ENCODE assay signal across 14 cellular contexts in the genomic region with DNA sequence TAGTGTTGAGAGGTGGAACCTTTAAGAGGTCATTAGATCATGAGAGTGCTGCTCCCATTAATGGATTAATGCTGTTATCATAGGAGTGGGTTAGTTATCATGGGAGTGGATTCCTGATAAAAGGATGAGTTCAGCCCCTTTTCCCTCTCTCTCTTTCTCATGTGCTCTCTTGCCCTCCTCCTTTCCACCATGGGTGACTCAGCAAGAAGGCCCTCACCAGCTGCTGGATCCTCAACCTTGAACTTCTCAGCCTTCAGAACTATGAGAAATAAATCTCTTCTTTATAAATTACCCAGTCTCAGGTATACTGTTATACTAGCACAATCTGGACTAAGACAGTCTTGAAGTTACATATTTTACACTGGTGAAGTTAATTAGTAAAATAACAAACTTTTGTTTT. TPM values are rescaled to one million over a fixed set of nuclear protein-coding genes. Genes with fewer than 3 reads are reported as not detected.
DNase-seq lines count a peak whose midpoint lies in the region; ATAC-seq and TF ChIP-seq lines count a peak whose summit lies in the region.
"Had no signal": no experiment of that assay in that cellular context is flagged by ENCODE, and none has a peak within 500 bp of the region (broad histone marks: within the 10 kb centered on the region; RNA-seq: fewer than 3 reads in every experiment).

No MANE protein-coding gene starts in this region.

- H3K4me3 Mint-ChIP-seq in stimulated activated naive CD8-positive, alpha-beta T cell treated with anti-CD3 and anti-CD28 coated beads, Interleukin-15, amount 100 ng/mL, for 72 hours = no peak overlapping the region
- H3K4me3 Mint-ChIP-seq in activated CD4-positive, alpha-beta memory T cell treated with anti-CD3 and anti-CD28 coated beads, Interleukin-2, amount 10 ng/mL, durations not matched to agents 7 days and 5 days = no peak overlapping the region

- ATAC-seq in stimulated activated naive CD8-positive, alpha-beta T cell treated with anti-CD3 and anti-CD28 coated beads, Interleukin-15, amount 100 ng/mL, for 72 hours = no peak
- ATAC-seq: HCT116 had no signal

- H3K36me3 Mint-ChIP-seq in activated CD4-positive, alpha-beta memory T cell treated with anti-CD3 and anti-CD28 coated beads, Interleukin-2, amount 10 ng/mL, durations not matched to agents 7 days and 5 days (ENCODE audit: low read depth) = no peaks in the 10 kb centered on the region

- H3K36me3 ChIP-seq in brain microvascular endothelial cell (replicated peaks) = no peaks in the 10 kb centered on the region

- in situ Hi-C loops in ACHN (cut with HindIII; ENCODE audit: low pct_ligation_motif_present, low pct_unique_long_range_greater_than_20kb, low sequenced_read_pairs) = no loop called here
- in situ Hi-C loops in brain microvascular endothelial cell (cut with HindIII; ENCODE audit: low pct_ligation_motif_present, low sequenced_read_pairs) = no loop called here
- in situ Hi-C loops in G401 (cut with HindIII; ENCODE audit: low sequenced_read_pairs) = no loop called here

- POLR2A ChIA-PET in activated CD4-positive, alpha-beta memory T cell treated with anti-CD3 and anti-CD28 coated beads, Interleukin-2, amount 10 ng/mL, durations not matched to agents 7 days and 5 days (lab: Charles Lee) = no interaction called here

- no peaks in the 10 kb centered on the region for H3K27me3 Mint-ChIP-seq in stimulated activated naive CD8-positive, alpha-beta T cell treated with anti-CD3 and anti-CD28 coated beads, Interleukin-15, amount 100 ng/mL, for 72 hours
- no peaks in the 10 kb centered on the region for H3K27me3 Mint-ChIP-seq in activated CD4-positive, alpha-beta memory T cell treated with anti-CD3 and anti-CD28 coated beads, Interleukin-2, amount 10 ng/mL, durations not matched to agents 7 days and 5 days

- H3K4me1 Mint-ChIP-seq in stimulated activated naive CD8-positive, alpha-beta T cell treated with anti-CD3 and anti-CD28 coated beads, Interleukin-15, amount 100 ng/mL, for 72 hours = no peaks in the 10 kb centered on the region
- no peaks in the 10 kb centered on the region for H3K4me1 Mint-ChIP-seq in activated CD4-positive, alpha-beta memory T cell treated with anti-CD3 and anti-CD28 coated beads, Interleukin-2, amount 10 ng/mL, durations not matched to agents 7 days and 5 days

- DNase-seq in ACHN (peak; percentile 0), LHCN-M2 (ENCODE audit: low read depth) (peak; percentile 45), brain microvascular endothelial cell (peak; percentile 13), iris pigment epithelial cell (ENCODE audit: low read depth) (peak; percentile 39), inferior parietal cortex (ENCODE audit: extremely low spot score) (no peak), G401 (ENCODE audit: low spot score) (no peak)
- DNase-seq in stimulated activated naive CD8-positive, alpha-beta T cell treated with anti-CD3 and anti-CD28 coated beads, Interleukin-15, amount 100 ng/mL, for 72 hours = no peak
- no peak for DNase-seq in activated CD4-positive, alpha-beta memory T cell treated with anti-CD3 and anti-CD28 coated beads, Interleukin-2, amount 10 ng/mL, durations not matched to agents 7 days and 5 days
- DNase-seq: KBM-7, NCI-H1436 treated with DMSO at 0.1 percent for 48 hours, NCI-H2029 treated with DMSO at 0.1 percent for 48 hours, NCI-H510A treated with DMSO at 0.1 percent for 48 hours had no signal

- no peak overlapping the region for H3K4me3 ChIP-seq in brain microvascular endothelial cell (ENCODE audit: low read depth, low read length)

- no peak overlapping the region for H3K27ac Mint-ChIP-seq in stimulated activated naive CD8-positive, alpha-beta T cell treated with anti-CD3 and anti-CD28 coated beads, Interleukin-15, amount 100 ng/mL, for 72 hours
- H3K27ac Mint-ChIP-seq in activated CD4-positive, alpha-beta memory T cell treated with anti-CD3 and anti-CD28 coated beads, Interleukin-2, amount 10 ng/mL, durations not matched to agents 7 days and 5 days = no peak overlapping the region

- CTCF ChIA-PET in activated CD4-positive, alpha-beta memory T cell treated with anti-CD3 and anti-CD28 coated beads, Interleukin-2, amount 10 ng/mL, durations not matched to agents 7 days and 5 days (lab: Charles Lee) = no interaction called here

- no peak overlapping the region for H3K27ac ChIP-seq in brain microvascular endothelial cell
- H3K27ac ChIP-seq: C4-2B had no signal

- no peaks in the 10 kb centered on the region for H3K27me3 ChIP-seq in brain microvascular endothelial cell (replicated peaks)

- no peaks in the 10 kb centered on the region for H3K9me3 Mint-ChIP-seq in stimulated activated naive CD8-positive, alpha-beta T cell treated with anti-CD3 and anti-CD28 coated beads, Interleukin-15, amount 100 ng/mL, for 72 hours
- H3K9me3 Mint-ChIP-seq in activated CD4-positive, alpha-beta memory T cell treated with anti-CD3 and anti-CD28 coated beads, Interleukin-2, amount 10 ng/mL, durations not matched to agents 7 days and 5 days = no peaks in the 10 kb centered on the region

- no peak for TF ChIP-seq CTCF in brain microvascular endothelial cell (IDR thresholded peaks at IDR 0.05; ENCODE audit: low read depth, low read length, missing control alignments)

RNA-seq across cellular contexts. Expression of a gene that starts 10.0 kb away (rescaled TPM):
- 3.5 and 4.0 TPM in 2 replicates for total RNA-seq in LHCN-M2 (2014; rRNA removed)
- 1.3 TPM for polyA plus RNA-seq in LHCN-M2 (2012)
- not detected in 2 replicates for total RNA-seq in G401 (2014; rRNA removed; shearing (Covaris generic))
- total RNA-seq in activated CD4-positive, alpha-beta memory T cell treated with anti-CD3 and anti-CD28 coated beads, Interleukin-2, amount 10 ng/mL, durations not matched to agents 7 days and 5 days = 1 to 10 TPM; 1.7 to 2.0 TPM

Comparison
In these comparisons a context has a peak if more than half of its experiments do, and no peak if none do; other contexts are left out.
1. DNase-seq: peak in ACHN (single experiment), LHCN-M2 (single experiment), brain microvascular endothelial cell (single experiment) and iris pigment epithelial cell (single experiment); none in stimulated activated naive CD8-positive, alpha-beta T cell treated with anti-CD3 and anti-CD28 coated beads, Interleukin-15, amount 100 ng/mL, for 72 hours (0 of 2), inferior parietal cortex (single experiment), G401 (single experiment) and activated CD4-positive, alpha-beta memory T cell treated with anti-CD3 and anti-CD28 coated beads, Interleukin-2, amount 10 ng/mL, durations not matched to agents 7 days and 5 days (single experiment).